In the genomic region with DNA sequence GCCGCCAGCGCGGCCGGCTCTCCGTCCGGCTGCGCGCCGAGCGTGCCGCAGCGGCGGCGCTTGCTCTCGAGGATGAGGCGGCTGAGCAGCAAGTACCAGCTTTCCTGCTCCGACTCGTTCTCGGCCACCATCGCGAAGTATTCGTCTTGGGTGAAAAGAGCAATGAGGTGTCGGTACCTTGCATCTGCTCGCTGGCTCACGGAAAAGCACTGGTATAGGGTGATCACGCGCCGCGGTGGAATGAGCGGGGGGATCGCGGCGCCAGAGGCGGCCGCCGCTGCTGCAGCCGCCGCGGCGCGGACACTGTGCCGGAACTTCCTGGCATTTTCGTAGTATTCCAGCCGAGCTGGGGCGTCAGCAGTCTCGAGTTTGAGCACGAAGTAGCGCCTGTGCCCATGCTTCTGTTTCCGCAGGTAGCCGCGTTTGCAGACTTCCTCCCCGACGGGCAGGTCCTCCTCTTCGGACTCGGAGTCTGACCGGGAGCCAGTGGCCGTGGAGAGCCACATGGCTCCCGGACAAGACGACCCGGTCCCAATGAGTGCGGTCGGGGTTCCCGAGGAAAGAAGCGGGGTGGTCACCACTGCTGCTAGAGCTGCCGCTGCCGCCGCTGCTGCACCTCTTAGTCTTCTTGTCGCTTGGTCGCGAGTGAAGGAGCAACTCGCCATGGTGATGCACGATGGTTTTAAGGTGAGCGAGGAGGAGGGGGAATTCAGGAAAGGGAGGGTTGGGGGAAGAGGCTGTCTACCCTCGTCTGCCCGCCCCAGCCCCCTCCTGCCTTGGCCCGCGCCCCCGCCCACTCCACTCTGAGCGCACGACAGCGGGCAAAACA, we compare ENCODE assay signal across 8 cellular contexts. TPM values are rescaled to one million over a fixed set of nuclear protein-coding genes. Genes with fewer than 3 reads are reported as not detected.
DNase-seq lines count a peak whose midpoint lies in the region; ATAC-seq, FAIRE-seq and TF ChIP-seq lines count a peak whose summit lies in the region.

No MANE protein-coding gene starts in this region.

- H3K4me2 ChIP-seq in endothelial cell of umbilical vein (ENCODE audit: insufficient read depth, low read length), result peak overlapping the region; percentile 64

- 0 out of 2 replicates have a peak overlapping the region, but pooled peaks have one; percentile 14 for H3K9ac ChIP-seq in HUES48 (ENCODE audit: low read depth, low read length)
- no peak overlapping the region for H3K9ac ChIP-seq in endothelial cell of umbilical vein (replicated peaks; ENCODE audit: extremely low read depth, insufficient read depth, low read length)

- FAIRE-seq in endothelial cell of umbilical vein (lab: Jason Lieb, UNC), result no peak
- no peak for FAIRE-seq in GM12891 (lab: Jason Lieb, UNC)

- H3K4me1 ChIP-seq in HUES48 (ENCODE audit: control insufficient read depth, insufficient read depth, low read length) (peaks cover 20% of the 10 kb centered on the region), endothelial cell of umbilical vein (ENCODE audit: control insufficient read depth, extremely low read depth, insufficient read depth, low read length) (peaks cover 4% of the 10 kb centered on the region), neuron (ENCODE audit: insufficient read depth, low read length) (peaks cover 5% of the 10 kb centered on the region)

- CTCF ChIA-PET in endothelial cell of umbilical vein (lab: Charles Lee), result interaction anchor here (1.5 kb wide), 1 partner anchor 12 kb away, joined by 4 read pairs; no protein-coding TSS in a partner anchor

- H4K20me1 ChIP-seq in endothelial cell of umbilical vein (replicated peaks; ENCODE audit: control insufficient read depth, extremely low read depth, insufficient read depth, low read length), result no peaks in the 10 kb centered on the region

- H3K9me1 ChIP-seq in endothelial cell of umbilical vein (replicated peaks; ENCODE audit: control insufficient read depth, extremely low read depth, insufficient read depth, low read length), result no peaks in the 10 kb centered on the region

- H3K4me3 ChIP-seq in HUES48 (ENCODE audit: low read depth, low read length), result peak overlapping the region; percentile 85
- H3K4me3 ChIP-seq in endothelial cell of umbilical vein (replicated peaks in 1 of 3; ENCODE audit: insufficient read depth in 1 of 3, low read depth in 1 of 3, low read length in 3 of 3), result peak overlapping the region in 2 of 3 experiments; percentile 31 to 48
- peak overlapping the region; percentile 66 for H3K4me3 ChIP-seq in neuron (ENCODE audit: low read length)

- H3K27ac ChIP-seq in HUES48 (ENCODE audit: low read depth, low read length) (peak overlapping the region; percentile 56), endothelial cell of umbilical vein (ENCODE audit: insufficient read depth, low read depth, low read length) (no peak overlapping the region)

- TF ChIP-seq POLR2A in endothelial cell of umbilical vein (IDR thresholded peaks at IDR 0.05; ENCODE audit: low read depth, low read length), result no peak
- TF ChIP-seq POLR2A in GM12891 (IDR thresholded peaks at IDR 0.05; ENCODE audit: low read depth, low read length), result no peak

- no peak for TF ChIP-seq CTCF in endothelial cell of umbilical vein (IDR thresholded peaks at IDR 0.05; ENCODE audit: extremely low read depth in 1 of 2, insufficient read depth in 1 of 2, low read depth in 1 of 2, low read length in 2 of 2)

- H3K9me3 ChIP-seq in HUES48 (ENCODE audit: control insufficient read depth, insufficient read depth, low read length), result peaks cover 7% of the 10 kb centered on the region; the same call in 1 of the 2 replicates
- no peaks in the 10 kb centered on the region for H3K9me3 ChIP-seq in endothelial cell of umbilical vein (replicated peaks; ENCODE audit: control insufficient read depth, insufficient read depth, low read length)
- no peaks in the 10 kb centered on the region for H3K9me3 ChIP-seq in neuron (ENCODE audit: low read length)

- no peaks in the 10 kb centered on the region for H3K36me3 ChIP-seq in HUES48 (ENCODE audit: control insufficient read depth, insufficient read depth, low read length)
- H3K36me3 ChIP-seq in endothelial cell of umbilical vein (ENCODE audit: control insufficient read depth in 2 of 2, extremely low read depth in 1 of 2, insufficient read depth in 2 of 2, low read length in 2 of 2), result no peaks in the 10 kb centered on the region
- no peaks in the 10 kb centered on the region for H3K36me3 ChIP-seq in neuron (ENCODE audit: insufficient read depth, low read length)

- DNase-seq in Ammon's horn (ENCODE audit: low spot score) (peak; percentile 1), endothelial cell of umbilical vein (ENCODE audit: low read depth, low spot score) (peak; percentile 7), GM12891 (ENCODE audit: insufficient read length, low spot score) (no peak), KG1 (lab: John Stamatoyannopoulos, UW) (no peak)
- no peak for DNase-seq in stimulated activated CD4-positive, alpha-beta T cell treated with anti-CD3 and anti-CD28 coated beads, Interleukin-1b, Interleukin-23, amount 100 ng/mL, for 48 hours

- H2AFZ ChIP-seq in endothelial cell of umbilical vein (ENCODE audit: low read depth, low read length), result peak overlapping the region; percentile 83
- H2AFZ ChIP-seq in neuron (ENCODE audit: low read depth, low read length), result peak overlapping the region; percentile 93

- ATAC-seq in HG03571 (IDR thresholded peaks at IDR 0.05; ENCODE audit: unreplicated experiment), result no peak

- intact Hi-C loops in endothelial cell of umbilical vein (cut with micrococcal nuclease), result loop anchor here (5.0 kb wide), 1 partner anchor 966 kb away; no protein-coding TSS in a partner anchor

- dilution Hi-C loops in endothelial cell of umbilical vein (cut with MboI; ENCODE audit: extremely low pct_ligation_motif_present, low sequenced_read_pairs), result no loop called here

- POLR2A ChIA-PET in endothelial cell of umbilical vein (lab: Charles Lee), result no interaction called here

- no peaks in the 10 kb centered on the region for H3K79me2 ChIP-seq in endothelial cell of umbilical vein (ENCODE audit: control insufficient read depth, insufficient read depth, low read length)

- H3K27me3 ChIP-seq in HUES48 (ENCODE audit: control insufficient read depth, insufficient read depth, low read length) (peaks cover 53% of the 10 kb centered on the region), endothelial cell of umbilical vein (ENCODE audit: control insufficient read depth in 2 of 2, insufficient read depth in 2 of 2, low read length in 2 of 2) (peaks cover 49 to 66% of the 10 kb centered on the region in 2 experiments), neuron (ENCODE audit: insufficient read depth, low read length) (peaks cover 34% of the 10 kb centered on the region)

- no TSS peak for BruUV-seq in endothelial cell of umbilical vein (replicated peaks; lab: Mats Ljungman, UMichigan)

TF ChIP-seq in endothelial cell of umbilical vein, 7 proteins besides CTCF, POLR2A, EP300 and RAD21:
- TF ChIP-seq FOS (IDR thresholded peaks at IDR 0.05; ENCODE audit: borderline replicate concordance, insufficient read depth, low read length) (no peak), POLR2AphosphoS5 (IDR thresholded peaks at IDR 0.05; ENCODE audit: insufficient read depth, low read depth, low read length) (no peak), EZH2 (IDR thresholded peaks at IDR 0.05; ENCODE audit: borderline replicate concordance, low read depth, low read length, severe bottlenecking) (no peak), GATA2 (IDR thresholded peaks at IDR 0.05; ENCODE audit: insufficient read depth, insufficient read length, low read depth, low read length) (no peak), MYC (IDR thresholded peaks at IDR 0.05; ENCODE audit: low read depth, low read length) (no peak), JUN (IDR thresholded peaks at IDR 0.05; ENCODE audit: borderline replicate concordance, insufficient read depth, insufficient read length, low read depth) (no peak)
- TF ChIP-seq, protein P1, sequence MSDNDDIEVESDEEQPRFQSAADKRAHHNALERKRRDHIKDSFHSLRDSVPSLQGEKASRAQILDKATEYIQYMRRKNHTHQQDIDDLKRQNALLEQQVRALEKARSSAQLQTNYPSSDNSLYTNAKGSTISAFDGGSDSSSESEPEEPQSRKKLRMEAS (IDR thresholded peaks at IDR 0.05; ENCODE audit: insufficient read depth, insufficient read length), result no peak

TF ChIP-seq in GM12891, 5 proteins besides CTCF, POLR2A, EP300 and RAD21:
- TF ChIP-seq POU2F2 (IDR thresholded peaks at IDR 0.05; ENCODE audit: low read depth, low read length) (no peak), POLR2AphosphoS5 (IDR thresholded peaks at IDR 0.05; ENCODE audit: low read depth, low read length) (no peak), SPI1 (IDR thresholded peaks at IDR 0.05; ENCODE audit: low read depth, low read length) (no peak), TAF1 (IDR thresholded peaks at IDR 0.05; ENCODE audit: low read depth, low read length) (no peak), PAX5 (IDR thresholded peaks at IDR 0.05; ENCODE audit: insufficient read depth, low read length, severe bottlenecking) (no peak)
TF ChIP-seq in GM12891: peak in this region for 0.

RNA-seq across cellular contexts. Expression of a gene that starts 0.5 kb away (rescaled TPM):
- total RNA-seq in endothelial cell of umbilical vein, result not detected in 2 replicates
- 0.03 and 0.05 TPM in 2 replicates for polyA plus RNA-seq in endothelial cell of umbilical vein
- not detected in 2 replicates for polyA plus RNA-seq in endothelial cell of umbilical vein (2011; cell fraction: cytosol; rRNA removed)
- 0.03 TPM in 1 of 2 replicates, not detected in the other for polyA plus RNA-seq in endothelial cell of umbilical vein (2011; cell fraction: nucleus; rRNA removed)
- polyA plus RNA-seq in endothelial cell of umbilical vein (2012), result not detected in 2 replicates
- not detected in 2 replicates for polyA minus RNA-seq in endothelial cell of umbilical vein
- polyA minus RNA-seq in endothelial cell of umbilical vein (2011; cell fraction: cytosol; rRNA and poly(A)+ RNA removed), result not detected
- polyA minus RNA-seq in endothelial cell of umbilical vein (2011; cell fraction: nucleus; rRNA and poly(A)+ RNA removed), result 0.10 TPM in 1 of 2 replicates, not detected in the other
- not detected for polyA plus RNA-seq in GM12891 (2012; ENCODE audit: low read depth, missing spikeins)

Comparison
In these comparisons a context has a peak if more than half of its experiments do, and no peak if none do; other contexts are left out.
1. DNase-seq: peak in Ammon's horn (single experiment) and endothelial cell of umbilical vein (single experiment); none in GM12891 (single experiment), stimulated activated CD4-positive, alpha-beta T cell treated with anti-CD3 and anti-CD28 coated beads, Interleukin-1b, Interleukin-23, amount 100 ng/mL, for 48 hours (single experiment) and KG1 (single experiment).
2. Peak in every context shown above with its lines, with median percentiles within 50 percentile points of each other: H3K4me3 ChIP-seq.